Comparison of ENCODE assay signal across 11 cellular contexts in the genomic region with DNA sequence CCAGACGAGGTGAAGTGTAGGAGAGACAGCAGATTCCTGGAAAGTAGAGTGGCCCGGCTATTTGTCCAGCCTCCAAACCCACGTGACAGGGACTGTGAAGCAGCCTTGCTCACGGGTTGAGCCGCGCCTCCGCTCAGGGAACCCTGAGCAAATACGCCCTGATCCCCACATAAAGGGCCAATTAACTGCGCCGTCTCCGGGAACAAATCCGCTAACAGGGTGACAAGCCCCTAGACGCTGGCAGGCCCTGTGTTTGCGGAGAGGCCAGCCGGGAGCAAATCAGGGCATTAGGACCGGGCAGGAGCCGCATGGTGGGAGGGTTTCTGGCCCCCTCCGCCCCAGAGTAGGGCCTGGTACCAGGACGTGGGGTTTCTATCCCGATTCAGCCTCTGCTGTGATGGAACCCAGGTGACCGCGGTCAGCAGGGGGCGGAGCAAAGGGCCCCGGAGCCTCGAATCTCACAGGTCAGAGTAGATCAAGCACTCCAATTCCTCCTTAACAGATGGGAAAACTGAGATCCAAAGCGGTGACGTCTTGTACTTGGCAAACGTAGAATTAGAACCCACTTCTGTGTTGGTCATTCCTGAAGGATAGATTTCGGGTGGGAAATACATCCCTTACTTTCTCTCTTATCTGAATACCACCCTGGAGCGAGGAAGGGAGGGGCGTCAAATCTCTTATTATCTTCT. TPM values are rescaled to one million over a fixed set of nuclear protein-coding genes. Genes with fewer than 3 reads are reported as not detected.
DNase-seq lines count a peak whose midpoint lies in the region; ATAC-seq and TF ChIP-seq lines count a peak whose summit lies in the region.
"Had no signal": no experiment of that assay in that cellular context is flagged by ENCODE, and none has a peak within 500 bp of the region (broad histone marks: within the 10 kb centered on the region; RNA-seq: fewer than 3 reads in every experiment).

No MANE protein-coding gene starts in this region.

- no peaks in the 10 kb centered on the region for H3K9me3 ChIP-seq in left lung

- no peak overlapping the region for H3K27ac ChIP-seq in left lung

- TF ChIP-seq CTCF in left lung (IDR thresholded peaks at IDR 0.05) (no peak), type B pancreatic cell (conservative IDR thresholded peaks at IDR 0.05) (no peak)

- intact Hi-C loops in left lung (cut with DNase I) = no loop called here

- ATAC-seq in left lung = peak; percentile 86
- no peak for ATAC-seq in GM21360 (IDR thresholded peaks at IDR 0.05; ENCODE audit: unreplicated experiment)
- no peak for ATAC-seq in HG03280 (IDR thresholded peaks at IDR 0.05; ENCODE audit: unreplicated experiment)

- no peaks in the 10 kb centered on the region for H3K9me3 Mint-ChIP-seq in type B pancreatic cell
- H3K9me3 Mint-ChIP-seq: activated naive CD8-positive, alpha-beta T cell treated with anti-CD3 and anti-CD28 coated beads for 36 hours had no signal

- H3K27me3 ChIP-seq in left lung = peaks cover 57 to 99% of the 10 kb centered on the region in 2 donors

- H3K4me1 ChIP-seq in left lung = peaks cover 9 to 38% of the 10 kb centered on the region in 2 donors

- peak overlapping the region; percentile 72 for H3K4me3 Mint-ChIP-seq in type B pancreatic cell
- H3K4me3 Mint-ChIP-seq: activated naive CD8-positive, alpha-beta T cell treated with anti-CD3 and anti-CD28 coated beads for 36 hours had no signal

- H3K4me1 Mint-ChIP-seq in type B pancreatic cell (ENCODE audit: unreplicated experiment) = peaks cover 24% of the 10 kb centered on the region

- no peaks in the 10 kb centered on the region for H3K36me3 Mint-ChIP-seq in type B pancreatic cell
- H3K36me3 Mint-ChIP-seq: activated naive CD8-positive, alpha-beta T cell treated with anti-CD3 and anti-CD28 coated beads for 36 hours had no signal

- no peak overlapping the region for H3K27ac Mint-ChIP-seq in type B pancreatic cell
- H3K27ac Mint-ChIP-seq: activated naive CD8-positive, alpha-beta T cell treated with anti-CD3 and anti-CD28 coated beads for 36 hours had no signal

- DNase-seq in NCI-H524 (lab: John Stamatoyannopoulos, UW) (peak; percentile 56 to 75), NCI-H524 treated with DMSO at 0.1 percent for 48 hours (lab: John Stamatoyannopoulos, UW) (no peak), cerebellar cortex (ENCODE audit: low spot score) (peak; percentile 21), left lung (peak; percentile 60 to 81), type B pancreatic cell (ENCODE audit: extremely low spot score, unreplicated experiment) (peak; percentile 67), GM19238 (ENCODE audit: insufficient read length, low spot score) (no peak)
- DNase-seq: activated naive CD8-positive, alpha-beta T cell treated with anti-CD3 and anti-CD28 coated beads for 36 hours; OCI-M1 had no signal

- peak overlapping the region in 1 of 2 donors; percentile 13 for H3K4me3 ChIP-seq in left lung

- no peaks in the 10 kb centered on the region for H3K36me3 ChIP-seq in left lung

- peaks cover 90% of the 10 kb centered on the region for H3K27me3 Mint-ChIP-seq in type B pancreatic cell

RNA-seq across cellular contexts. Expression of gene ROBO3, which starts 2.0 kb away (rescaled TPM):
- total RNA-seq in left lung = 10 to 100 TPM; 11.0 to 11.4 TPM
- 5.5 and 27.4 TPM in 2 replicates for total RNA-seq in type B pancreatic cell (ENCODE audit: low replicate concordance)

RNA-seq across cellular contexts. Expression of gene ROBO4, which starts 34.4 kb away (rescaled TPM):
- total RNA-seq in left lung (10 to 100 TPM; 38.2 to 39.4 TPM), type B pancreatic cell (ENCODE audit: low replicate concordance) (not detected in 2 replicates)
- total RNA-seq: activated naive CD8-positive, alpha-beta T cell treated with anti-CD3 and anti-CD28 coated beads for 36 hours had no signal

RNA-seq across cellular contexts. Expression of gene HEPN1, which starts 55.8 kb away (rescaled TPM):
- total RNA-seq in left lung = not detected
- total RNA-seq in type B pancreatic cell (ENCODE audit: low replicate concordance) = not detected in 2 replicates
- total RNA-seq: activated naive CD8-positive, alpha-beta T cell treated with anti-CD3 and anti-CD28 coated beads for 36 hours; pulmonary artery endothelial cell had no signal

Comparison
In these comparisons a context has a peak if more than half of its experiments do, and no peak if none do; other contexts are left out.
1. DNase-seq: peak in NCI-H524 (2 of 2), cerebellar cortex (single experiment), left lung (2 of 2) and type B pancreatic cell (single experiment); none in NCI-H524 treated with DMSO at 0.1 percent for 48 hours (single experiment) and GM19238 (single experiment).
2. RNA of gene ROBO4, which starts 34.4 kb away (total RNA-seq): 38.2 to 39.4 TPM in left lung; not detected in type B pancreatic cell; every median in the first group is over 10 times any median in the second.